Comparison of ENCODE assay signal across 11 cellular contexts in genomic region chr21:18244721-18245486, GRCh38. TPM values are rescaled to one million over a fixed set of nuclear protein-coding genes. Genes with fewer than 3 reads are reported as not detected.
DNase-seq lines count a peak whose midpoint lies in the region; ATAC-seq, FAIRE-seq and TF ChIP-seq lines count a peak whose summit lies in the region.
"Had no signal": no experiment of that assay in that cellular context is flagged by ENCODE, and none has a peak within 500 bp of the region (broad histone marks: within the 10 kb centered on the region; RNA-seq: fewer than 3 reads in every experiment).

CHODL (plus strand) TSS chr21:18244833; CDS start chr21:18245224, 391 bp downstream.

- peak within 1 kb of the TSS; percentile 47; the same call in 2 of the 3 replicates for H3K4me2 ChIP-seq in A549
- H3K4me2 ChIP-seq: PC-9 had no signal

- H3K4me1 ChIP-seq in A549 (no peaks in the 10 kb centered on the region), Panc1 (ENCODE audit: control insufficient read depth, insufficient read depth, low read length) (no peaks in the 10 kb centered on the region), ovary (ENCODE audit: insufficient read depth) (peaks cover 3% of the 10 kb centered on the region)

- H3K4me3 ChIP-seq in A549 (no peak within 1 kb of the TSS; the same call in 2 of the 3 replicates), Panc1 (ENCODE audit: low read depth in 2 of 2, low read length in 2 of 2) (peak within 1 kb of the TSS; percentile 24 to 45), ovary (peak within 1 kb of the TSS; percentile 19)
- H3K4me3 ChIP-seq: PC-9 had no signal

- WGBS in A549 (ENCODE audit: missing lambda C conversion rate) = 16% methylated on average over 20 of the region's 72 CpGs
- whole genome bisulfite sequencing in ovary, 3 donors = 0 to 1% (median 1%) methylated on average over 54 to 72 of the region's 72 CpGs

- peak; percentile 24; a peak in 1 of 6 replicates for ATAC-seq in A549
- peak; percentile 56 for ATAC-seq in Panc1
- ATAC-seq in left ventricle myocardium superior = peak; percentile 12
- ATAC-seq in HG03520 (IDR thresholded peaks at IDR 0.05; ENCODE audit: unreplicated experiment) = no peak
- no peak for ATAC-seq in GM18502 (IDR thresholded peaks at IDR 0.05; ENCODE audit: poor library complexity, unreplicated experiment)
- ATAC-seq in GM21528 (IDR thresholded peaks at IDR 0.05; ENCODE audit: low FRiP score, unreplicated experiment) = no peak
- ATAC-seq: CD8-positive, alpha-beta T cell had no signal

- no peak for TF ChIP-seq RAD21 in A549 (conservative IDR thresholded peaks at IDR 0.05 in 1 of 2, IDR thresholded peaks at IDR 0.05 in 1 of 2)

- in situ Hi-C loops in Panc1 (cut with HindIII; ENCODE audit: low pct_unique_long_range_greater_than_20kb, low sequenced_read_pairs) = no loop called here

- H3K36me3 ChIP-seq in Panc1 (ENCODE audit: control insufficient read depth, insufficient read depth, low read length) (no peaks in the 10 kb centered on the region), ovary (no peaks in the 10 kb centered on the region)

- BruUV-seq in Panc1 (replicated peaks; lab: Mats Ljungman, UMichigan) = no TSS peak

- intact Hi-C loops in Panc1 (cut with micrococcal nuclease; ENCODE audit: unreplicated experiment) (no loop called here), left ventricle myocardium superior (cut with micrococcal nuclease) (no loop called here), ovary (cut with DNase I) (no loop called here)

- DNase-seq in A549 (ENCODE audit: low read depth in 1 of 2, low spot score in 1 of 2) (no peak), Panc1 (ENCODE audit: low read depth, low spot score) (no peak), left ventricle myocardium superior (peak; percentile 34), ovary (peak in 2 of 5 donors; percentile 9 to 13), NCI-H1436 treated with DMSO at 0.1 percent for 48 hours (lab: John Stamatoyannopoulos, UW) (no peak)
- DNase-seq: CD8-positive, alpha-beta T cell; PC-9 had no signal

- CTCF ChIA-PET in A549 (lab: Yijun Ruan, JAX) = no interaction called here
- CTCF ChIA-PET in Panc1 (lab: Charles Lee) = no interaction called here

- TF ChIP-seq CTCF in A549 (IDR thresholded peaks at IDR 0.05) (no peak), Panc1 (IDR thresholded peaks at IDR 0.05) (no peak), ovary (IDR thresholded peaks at IDR 0.05) (no peak)

- no peak for TF ChIP-seq EP300 in A549 (IDR thresholded peaks at IDR 0.05)
- TF ChIP-seq EP300 in ovary (IDR thresholded peaks at IDR 0.05) = no peak

- H3K27ac ChIP-seq in A549 (no peak within 1 kb of the TSS), Panc1 (ENCODE audit: low read length) (no peak within 1 kb of the TSS), ovary (no peak within 1 kb of the TSS)
- H3K27ac ChIP-seq: HL-60, PC-9 had no signal

- POLR2A ChIA-PET in A549 (lab: Yijun Ruan, JAX) = no interaction called here
- POLR2A ChIA-PET in Panc1 (lab: Charles Lee) = no interaction called here

- H3K27me3 ChIP-seq in Panc1 (ENCODE audit: control insufficient read depth, insufficient read depth, low read length) = no peaks in the 10 kb centered on the region
- no peaks in the 10 kb centered on the region for H3K27me3 ChIP-seq in ovary

- TF ChIP-seq POLR2A in A549 (IDR thresholded peaks at IDR 0.05; ENCODE audit: low read length) (no peak), ovary (IDR thresholded peaks at IDR 0.05) (no peak)

- FAIRE-seq in A549 (lab: Jason Lieb, UNC) = no peak

- H3K9me3 ChIP-seq in A549 = no peaks in the 10 kb centered on the region
- H3K9me3 ChIP-seq in Panc1 (ENCODE audit: control insufficient read depth, insufficient read depth, low read depth, low read length) = no peaks in the 10 kb centered on the region
- H3K9me3 ChIP-seq in ovary = no peaks in the 10 kb centered on the region

TF ChIP-seq in A549, 52 proteins besides CTCF, POLR2A, EP300 and RAD21:
- TF ChIP-seq ZC3H11A (IDR thresholded peaks at IDR 0.05) = no peak
- no peak for TF ChIP-seq HEYL (CRISPR knock-in tag; IDR thresholded peaks at IDR 0.05)
- no peak for TF ChIP-seq CHD4 (IDR thresholded peaks at IDR 0.05; ENCODE audit: borderline replicate concordance)
- no peak for TF ChIP-seq RNF2 (IDR thresholded peaks at IDR 0.05; ENCODE audit: borderline replicate concordance, low read depth)
- TF ChIP-seq KDM1A (IDR thresholded peaks at IDR 0.05; ENCODE audit: low read depth) = no peak
- no peak for TF ChIP-seq TFCP2L1 (CRISPR knock-in tag; IDR thresholded peaks at IDR 0.05)
- no peak for TF ChIP-seq HES2 (IDR thresholded peaks at IDR 0.05)
- TF ChIP-seq GATA3 (IDR thresholded peaks at IDR 0.05; ENCODE audit: borderline replicate concordance) = no peak
- no peak for TF ChIP-seq REST (IDR thresholded peaks at IDR 0.05)
- TF ChIP-seq NR3C1 (IDR thresholded peaks at IDR 0.05) = no peak
- no peak for TF ChIP-seq EHF (CRISPR knock-in tag; IDR thresholded peaks at IDR 0.05)
- no peak for TF ChIP-seq HMGXB4 (CRISPR knock-in tag; IDR thresholded peaks at IDR 0.05; ENCODE audit: borderline replicate concordance)
- TF ChIP-seq MAZ (IDR thresholded peaks at IDR 0.05; ENCODE audit: borderline replicate concordance, low read depth, low read length) = no peak
- TF ChIP-seq ZNF302 (CRISPR knock-in tag; IDR thresholded peaks at IDR 0.05) = no peak
- TF ChIP-seq PHF8 (IDR thresholded peaks at IDR 0.05; ENCODE audit: borderline replicate concordance, low read depth) = no peak
- TF ChIP-seq E2F6 (IDR thresholded peaks at IDR 0.05; ENCODE audit: borderline replicate concordance, low read depth) = no peak
- TF ChIP-seq SMC3 (IDR thresholded peaks at IDR 0.05) = no peak
- TF ChIP-seq CBX2 (IDR thresholded peaks at IDR 0.05; ENCODE audit: borderline replicate concordance, low read depth) = no peak

RNA-seq across cellular contexts. Expression of gene CHODL, which starts in this region (rescaled TPM):
- polyA plus RNA-seq in A549 (2011; rRNA removed) (not detected in 2 replicates), A549 (2017; fragmentation: RNase III; extraction: RNeasy Plus Mini Kit Qiagen cat#74134 plus additional on column Dnase treatment) (not detected in 3 replicates), ovary (1 to 10 TPM; 1.5 to 2.6 TPM)
- not detected in 2 replicates for polyA plus RNA-seq in A549 (2012; cell fraction: cytosol; rRNA removed)
- polyA plus RNA-seq in A549 (2012; cell fraction: nucleus; rRNA removed) = not detected in 2 replicates
- not detected in 2 replicates for polyA minus RNA-seq in A549 (2011; rRNA and poly(A)+ RNA removed)
- total RNA-seq in Panc1 (2021; ENCODE audit: unreplicated experiment) (0.10 TPM), left ventricle myocardium superior (0.20 TPM), ovary (1 to 10 TPM in 2 of 7 donors, under 1 TPM in 5; 0.20 to 1.9 (median 0.35) TPM)
- polyA plus RNA-seq in Panc1 (2012; ENCODE audit: insufficient read length) = 0.11 TPM
- total RNA-seq: CD8-positive, alpha-beta T cell had no signal

Comparison
In these comparisons a context has a peak if more than half of its experiments do, and no peak if none do; other contexts are left out.
1. Peak in ATAC-seq and H3K4me2 ChIP-seq in A549; RNA of the gene not detected or under 1 TPM.
2. Peak in ATAC-seq and H3K4me3 ChIP-seq in Panc1; RNA of the gene not detected or under 1 TPM.
3. Peak in DNase-seq and ATAC-seq in left ventricle myocardium superior; RNA of the gene not detected or under 1 TPM.